Comparison of ENCODE assay signal across 1 cellular context in genomic region chr17:39750131-39751015, GRCh38.
A peak's percentile ranks its signal among the peaks of the same experiment; 100 is the strongest.
TF ChIP-seq lines count a peak whose summit lies in the region.

No MANE protein-coding gene starts in this region.

TF ChIP-seq in HepG2, 621 proteins besides CTCF, POLR2A, EP300 and RAD21 (continued from another document and continues in another):
- TF ChIP-seq THAP8 (CRISPR knock-in tag; IDR thresholded peaks at IDR 0.05; ENCODE audit: borderline replicate concordance) (no peak), ZNF552 (CRISPR knock-in tag; IDR thresholded peaks at IDR 0.05; ENCODE audit: borderline replicate concordance) (peak; percentile 68; the same call in 1 of the 2 replicates), ZNF800 (CRISPR knock-in tag; IDR thresholded peaks at IDR 0.05) (no peak), ZNF317 (CRISPR knock-in tag; IDR thresholded peaks at IDR 0.05) (peak; percentile 15; the same call in 1 of the 2 replicates), MBD4 (IDR thresholded peaks at IDR 0.05; ENCODE audit: borderline replicate concordance, low read length) (no peak), ZNF546 (CRISPR knock-in tag; conservative IDR thresholded peaks at IDR 0.05) (peak; percentile 60; the same call in 1 of the 2 replicates), KLF9 (CRISPR knock-in tag; IDR thresholded peaks at IDR 0.05; ENCODE audit: low read depth) (no peak), AFF4 (CRISPR knock-in tag; IDR thresholded peaks at IDR 0.05) (no peak), ZBTB1 (CRISPR knock-in tag; IDR thresholded peaks at IDR 0.05; ENCODE audit: borderline replicate concordance) (no peak; the same call in 1 of the 2 replicates), ZHX1 (CRISPR knock-in tag; IDR thresholded peaks at IDR 0.05; ENCODE audit: low read depth) (no peak), ATF5 (CRISPR knock-in tag; IDR thresholded peaks at IDR 0.05; ENCODE audit: low read depth) (no peak), HMGA1 (CRISPR knock-in tag; conservative IDR thresholded peaks at IDR 0.05) (no peak), NR2F2 (IDR thresholded peaks at IDR 0.05; ENCODE audit: borderline replicate concordance, low read depth) (peak; percentile 53; the same call in 1 of the 2 replicates), PPARG (CRISPR knock-in tag; conservative IDR thresholded peaks at IDR 0.05) (no peak), NFYC (CRISPR knock-in tag; IDR thresholded peaks at IDR 0.05) (no peak; the same call in 1 of the 2 replicates), TP53 (CRISPR knock-in tag; conservative IDR thresholded peaks at IDR 0.05) (peak; percentile 98), RBM22 (optimal IDR thresholded peaks at IDR 0.05; ENCODE audit: low read length) (peak; percentile 42), CBX5 (CRISPR knock-in tag; IDR thresholded peaks at IDR 0.05; ENCODE audit: borderline replicate concordance) (peak; percentile 20; the same call in 1 of the 2 replicates), NFIB (CRISPR knock-in tag; IDR thresholded peaks at IDR 0.05; ENCODE audit: borderline replicate concordance) (no peak; the same call in 1 of the 2 replicates), SMC3 (IDR thresholded peaks at IDR 0.05; ENCODE audit: low read length) (no peak), DNMT1 (CRISPR knock-in tag; IDR thresholded peaks at IDR 0.05) (0 out of 2 replicates have a peak, but pooled peaks have one; percentile 84), ZBTB34 (CRISPR knock-in tag; IDR thresholded peaks at IDR 0.05) (no peak), JARID2 (CRISPR knock-in tag; IDR thresholded peaks at IDR 0.05; ENCODE audit: insufficient replicate concordance) (no peak), EZH2 (conservative IDR thresholded peaks at IDR 0.05; ENCODE audit: low read depth, low read length) (no peak), KMT2A (CRISPR knock-in tag; IDR thresholded peaks at IDR 0.05) (0 out of 2 replicates have a peak, but pooled peaks have one; percentile 14), ZNF619 (CRISPR knock-in tag; IDR thresholded peaks at IDR 0.05) (no peak; the same call in 1 of the 2 replicates), MTA1 (CRISPR knock-in tag; IDR thresholded peaks at IDR 0.05; ENCODE audit: borderline replicate concordance) (peak; percentile 77; the same call in 1 of the 2 replicates), SP4 (CRISPR knock-in tag; IDR thresholded peaks at IDR 0.05) (peak; percentile 41; the same call in 1 of the 2 replicates), PRMT3 (CRISPR knock-in tag; IDR thresholded peaks at IDR 0.05; ENCODE audit: borderline replicate concordance, low read depth) (no peak), FOXO4 (CRISPR knock-in tag; conservative IDR thresholded peaks at IDR 0.05) (no peak), SRSF9 (IDR thresholded peaks at IDR 0.05; ENCODE audit: borderline replicate concordance, insufficient read depth, low read depth, low read length, poor library complexity, severe bottlenecking) (no peak), E2F1 (CRISPR knock-in tag; IDR thresholded peaks at IDR 0.05) (no peak), ZNF761 (CRISPR knock-in tag; conservative IDR thresholded peaks at IDR 0.05) (0 out of 2 replicates have a peak, but pooled peaks have one; percentile 58), THYN1 (CRISPR knock-in tag; IDR thresholded peaks at IDR 0.05; ENCODE audit: borderline replicate concordance, low read depth) (no peak), ARNTL (CRISPR knock-in tag; IDR thresholded peaks at IDR 0.05) (no peak), TBX3 (IDR thresholded peaks at IDR 0.05; ENCODE audit: borderline replicate concordance) (no peak; the same call in 1 of the 2 replicates), ETV6 (CRISPR knock-in tag; conservative IDR thresholded peaks at IDR 0.05) (no peak), NBN (conservative IDR thresholded peaks at IDR 0.05) (no peak), TBL1XR1 (IDR thresholded peaks at IDR 0.05; ENCODE audit: borderline replicate concordance, low read length, partially characterized antibody) (no peak), LRRFIP1 (CRISPR knock-in tag; conservative IDR thresholded peaks at IDR 0.05) (no peak), MEIS1 (CRISPR knock-in tag; IDR thresholded peaks at IDR 0.05; ENCODE audit: borderline replicate concordance) (no peak; the same call in none of the 2 replicates), ZBTB21 (CRISPR knock-in tag; IDR thresholded peaks at IDR 0.05) (no peak), ZNF18 (CRISPR knock-in tag; IDR thresholded peaks at IDR 0.05; ENCODE audit: insufficient replicate concordance) (no peak), MAX (IDR thresholded peaks at IDR 0.05) (peak; percentile 49; the same call in 1 of the 2 replicates), SRSF4 (IDR thresholded peaks at IDR 0.05; ENCODE audit: low read depth, low read length, poor library complexity, severe bottlenecking) (no peak)
